8 cellular contexts compared by ENCODE assay signal in genomic region chr6:30541515-30542403, GRCh38. TPM values are rescaled to one million over a fixed set of nuclear protein-coding genes. Genes with fewer than 3 reads are reported as not detected.
A peak's percentile ranks its signal among the peaks of the same experiment; 100 is the strongest.
DNase-seq lines count a peak whose midpoint lies in the region; ATAC-seq, FAIRE-seq and TF ChIP-seq lines count a peak whose summit lies in the region.

No MANE protein-coding gene starts in this region.

- H3K9me3 ChIP-seq in MM.1S (replicated peaks; ENCODE audit: insufficient read depth, low read length), result no peaks in the 10 kb centered on the region
- no peaks in the 10 kb centered on the region for H3K9me3 ChIP-seq in SJCRH30 (replicated peaks)
- no peaks in the 10 kb centered on the region for H3K9me3 ChIP-seq in neural progenitor cell (ENCODE audit: low read depth)

- peak; percentile 81 for ATAC-seq in stimulated activated naive CD8-positive, alpha-beta T cell treated with anti-CD3 and anti-CD28 coated beads, Interleukin-15, amount 100 ng/mL, for 72 hours
- ATAC-seq in GM19395 (IDR thresholded peaks at IDR 0.05; ENCODE audit: unreplicated experiment), result no peak

- H3K4me3 ChIP-seq in MM.1S (ENCODE audit: low read length) (peak overlapping the region; percentile 52), SJCRH30 (peak overlapping the region; percentile 12; the same call in 1 of the 2 replicates), foreskin fibroblast (ENCODE audit: low read depth in 1 of 2, low read length in 2 of 2) (peak overlapping the region; percentile 34 to 35), neural progenitor cell (peak overlapping the region; percentile 52)

- H3K4me1 ChIP-seq in MM.1S (ENCODE audit: low read length) (no peaks in the 10 kb centered on the region), SJCRH30 (no peaks in the 10 kb centered on the region), neural progenitor cell (no peaks in the 10 kb centered on the region)

- H3K27me3 ChIP-seq in MM.1S (replicated peaks; ENCODE audit: insufficient read depth, low read length) (no peaks in the 10 kb centered on the region), SJCRH30 (no peaks in the 10 kb centered on the region), neural progenitor cell (peaks cover 12% of the 10 kb centered on the region)

- H3K9ac ChIP-seq in MM.1S (ENCODE audit: low read length) (no peak overlapping the region; the same call in 1 of the 2 replicates), neural progenitor cell (no peak overlapping the region)

- DNase-seq in GM12892 (ENCODE audit: insufficient read length) (peak; percentile 46), MM.1S (peak; percentile 85), SJCRH30 (peak; percentile 51 to 85), activated gamma-delta T cell treated with Interleukin-2 at 50 U/mL for 16 hours (peak; percentile 79), foreskin fibroblast (peak; percentile 76 to 93), neural progenitor cell (ENCODE audit: low spot score) (peak; percentile 85)
- peak; percentile 73 to 74 for DNase-seq in stimulated activated naive CD8-positive, alpha-beta T cell treated with anti-CD3 and anti-CD28 coated beads, Interleukin-15, amount 100 ng/mL, for 72 hours

- no peaks in the 10 kb centered on the region for H3K27me3 Mint-ChIP-seq in neural progenitor cell (ENCODE audit: insufficient read depth, low read depth)
- no peaks in the 10 kb centered on the region for H3K27me3 Mint-ChIP-seq in stimulated activated naive CD8-positive, alpha-beta T cell treated with anti-CD3 and anti-CD28 coated beads, Interleukin-15, amount 100 ng/mL, for 72 hours

- no peaks in the 10 kb centered on the region for H3K79me2 ChIP-seq in MM.1S (ENCODE audit: low read length)
- no peaks in the 10 kb centered on the region for H3K79me2 ChIP-seq in neural progenitor cell (ENCODE audit: low read depth)

- H3F3A ChIP-seq in MM.1S (ENCODE audit: insufficient read depth, low read length), result no peaks in the 10 kb centered on the region
- H3F3A ChIP-seq in neural progenitor cell (ENCODE audit: low read depth), result peaks cover 5% of the 10 kb centered on the region

- H2AFZ ChIP-seq in MM.1S (ENCODE audit: low read length) (peak overlapping the region; percentile 43; the same call in 1 of the 2 replicates), neural progenitor cell (replicated peaks) (peak overlapping the region; percentile 69)

- peak; percentile 94 for FAIRE-seq in GM12892 (lab: Jason Lieb, UNC)

- no peak for TF ChIP-seq POLR2A in GM12892 (IDR thresholded peaks at IDR 0.05; ENCODE audit: low read depth, low read length)

- H3K4me2 ChIP-seq in MM.1S (ENCODE audit: low read depth, low read length), result peak overlapping the region; percentile 79
- peak overlapping the region; percentile 75 for H3K4me2 ChIP-seq in neural progenitor cell

- H3K27ac ChIP-seq in MM.1S (ENCODE audit: low read length) (no peak overlapping the region), SJCRH30 (no peak overlapping the region), neural progenitor cell (no peak overlapping the region)

- H3K27ac Mint-ChIP-seq in neural progenitor cell, result no peak overlapping the region
- H3K27ac Mint-ChIP-seq in stimulated activated naive CD8-positive, alpha-beta T cell treated with anti-CD3 and anti-CD28 coated beads, Interleukin-15, amount 100 ng/mL, for 72 hours, result peak overlapping the region; percentile 22 to 55

- H3K9me2 ChIP-seq in MM.1S (replicated peaks; ENCODE audit: insufficient read depth, low read length), result no peaks in the 10 kb centered on the region

- TF ChIP-seq CTCF in MM.1S (IDR thresholded peaks at IDR 0.05; ENCODE audit: low read length), result peak; percentile 94
- TF ChIP-seq CTCF in foreskin fibroblast (IDR thresholded peaks at IDR 0.05; ENCODE audit: low read depth, low read length), result peak; percentile 99
- TF ChIP-seq CTCF in neural progenitor cell (IDR thresholded peaks at IDR 0.05), result peak; percentile 99

- no peaks in the 10 kb centered on the region for H3K36me3 ChIP-seq in MM.1S (replicated peaks; ENCODE audit: insufficient read depth, low read length)
- no peaks in the 10 kb centered on the region; the same call in 1 of the 2 replicates for H3K36me3 ChIP-seq in SJCRH30
- H3K36me3 ChIP-seq in neural progenitor cell, result no peaks in the 10 kb centered on the region

- H4K20me1 ChIP-seq in MM.1S (ENCODE audit: insufficient read depth, low read length) (no peaks in the 10 kb centered on the region), neural progenitor cell (ENCODE audit: low read depth) (no peaks in the 10 kb centered on the region)

- H3K4me1 Mint-ChIP-seq in neural progenitor cell, result no peaks in the 10 kb centered on the region
- H3K4me1 Mint-ChIP-seq in stimulated activated naive CD8-positive, alpha-beta T cell treated with anti-CD3 and anti-CD28 coated beads, Interleukin-15, amount 100 ng/mL, for 72 hours, result peaks cover 37% of the 10 kb centered on the region

- H3K4me3 Mint-ChIP-seq in neural progenitor cell, result peak overlapping the region; percentile 74
- H3K4me3 Mint-ChIP-seq in stimulated activated naive CD8-positive, alpha-beta T cell treated with anti-CD3 and anti-CD28 coated beads, Interleukin-15, amount 100 ng/mL, for 72 hours, result peak overlapping the region; percentile 70 to 78

- H3K9me3 Mint-ChIP-seq in neural progenitor cell, result no peaks in the 10 kb centered on the region
- no peaks in the 10 kb centered on the region for H3K9me3 Mint-ChIP-seq in stimulated activated naive CD8-positive, alpha-beta T cell treated with anti-CD3 and anti-CD28 coated beads, Interleukin-15, amount 100 ng/mL, for 72 hours

- peaks cover 1% of the 10 kb centered on the region for H3K36me3 Mint-ChIP-seq in neural progenitor cell

RNA-seq across cellular contexts. Expression of gene GNL1, which starts 14.5 kb away (rescaled TPM):
- polyA plus RNA-seq in GM12892 (2012; ENCODE audit: missing spikeins), result 37.8 TPM
- total RNA-seq in SJCRH30 (2014; rRNA removed; shearing (Covaris generic)), result 35.7 and 42.4 TPM in 2 replicates
- total RNA-seq in neural progenitor cell (ENCODE audit: low replicate concordance), result 23.7 and 34.7 TPM in 2 replicates

RNA-seq across cellular contexts. Expression of gene PRR3, which starts 15.3 kb away (rescaled TPM):
- polyA plus RNA-seq in GM12892 (2012; ENCODE audit: missing spikeins), result 12.4 TPM
- 30.1 and 30.8 TPM in 2 replicates for total RNA-seq in SJCRH30 (2014; rRNA removed; shearing (Covaris generic))
- total RNA-seq in neural progenitor cell (ENCODE audit: low replicate concordance), result 13.7 and 18.6 TPM in 2 replicates

RNA-seq across cellular contexts. Expression of gene ABCF1, which starts 29.5 kb away (rescaled TPM):
- 48.3 TPM for polyA plus RNA-seq in GM12892 (2012; ENCODE audit: missing spikeins)
- 68.0 and 74.7 TPM in 2 replicates for total RNA-seq in SJCRH30 (2014; rRNA removed; shearing (Covaris generic))
- 43.9 and 56.0 TPM in 2 replicates for total RNA-seq in neural progenitor cell (ENCODE audit: low replicate concordance)

RNA-seq across cellular contexts. Expression of gene HLA-E, which starts 52.5 kb away (rescaled TPM):
- polyA plus RNA-seq in GM12892 (2012; ENCODE audit: missing spikeins), result 289 TPM
- 24.6 and 26.0 TPM in 2 replicates for total RNA-seq in SJCRH30 (2014; rRNA removed; shearing (Covaris generic))
- 24.8 and 43.1 TPM in 2 replicates for total RNA-seq in neural progenitor cell (ENCODE audit: low replicate concordance)
